Comparison of ENCODE assay signal across 30 cellular contexts in genomic region chr3:81195483-81195882, GRCh38.
DNase-seq lines count a peak whose midpoint lies in the region; ATAC-seq, FAIRE-seq and TF ChIP-seq lines count a peak whose summit lies in the region.
"Had no signal": no experiment of that assay in that cellular context is flagged by ENCODE, and none has a peak within 500 bp of the region (broad histone marks: within the 10 kb centered on the region; RNA-seq: fewer than 3 reads in every experiment).

No MANE protein-coding gene starts in this region.

- FAIRE-seq in astrocyte (lab: Jason Lieb, UNC): no peak
- FAIRE-seq: A204.1, GM12878, K562 had no signal

- H3K27ac ChIP-seq in astrocyte (ENCODE audit: low read depth, low read length) (no peak overlapping the region), caudate nucleus (ENCODE audit: low read depth, low read length) (no peak overlapping the region)
- H3K27ac ChIP-seq: PC-9, SJCRH30 had no signal

- no peaks in the 10 kb centered on the region for H3K9me3 Mint-ChIP-seq in astrocyte (ENCODE audit: unreplicated experiment)
- H3K9me3 Mint-ChIP-seq: H9 had no signal

- peak; percentile 40 for DNase-seq in EL
- DNase-seq in HS-5 (ENCODE audit: low read depth): peak; percentile 31
- peak; percentile 40 for DNase-seq in astrocyte (ENCODE audit: low read depth)
- DNase-seq in iris pigment epithelial cell (ENCODE audit: low read depth): peak; percentile 58
- no peak for DNase-seq in caudate nucleus (lab: John Stamatoyannopoulos, UW)
- DNase-seq in NCI-H1105 (lab: John Stamatoyannopoulos, UW): no peak
- DNase-seq in inferior parietal cortex (ENCODE audit: extremely low spot score): no peak
- DNase-seq: C1 segment of cervical spinal cord; CD4-positive, alpha-beta memory T cell; COR-L47; DMS53; GDM1; H9; MV-4-11; NCI-H1105 treated with DMSO at 0.1 percent for 48 hours; NCI-H146; NCI-H1930; NCI-H2107; NCI-H446 treated with DMSO at 0.1 percent for 48 hours; NCI-H526; NCI-H82; NK-92 treated with Interleukin-12 subunit alpha and Interleukin-12 subunit beta, amount 100 ng/mL, for 24 hours; PC-9; SJCRH30; T-cell had no signal

- H3K9me3 ChIP-seq in astrocyte (ENCODE audit: insufficient read depth, low read depth, low read length): no peaks in the 10 kb centered on the region
- H3K9me3 ChIP-seq: SJCRH30 had no signal

- no peaks in the 10 kb centered on the region for H4K20me1 ChIP-seq in astrocyte (ENCODE audit: insufficient read depth, low read length)

- peaks cover 21% of the 10 kb centered on the region for H3K4me1 Mint-ChIP-seq in astrocyte (ENCODE audit: low read depth, unreplicated experiment)
- H3K4me1 Mint-ChIP-seq: CD4-positive, alpha-beta memory T cell; T-cell had no signal

- ATAC-seq in HG03469 (IDR thresholded peaks at IDR 0.05; ENCODE audit: unreplicated experiment): no peak
- ATAC-seq: GM12878, K562, Right ventricle myocardium inferior, T-cell had no signal

- H3K27me3 Mint-ChIP-seq in astrocyte (ENCODE audit: low read depth, unreplicated experiment): no peaks in the 10 kb centered on the region
- H3K27me3 Mint-ChIP-seq: CD4-positive, alpha-beta memory T cell; T-cell had no signal

- no peak for TF ChIP-seq CTCF in astrocyte (IDR thresholded peaks at IDR 0.05; ENCODE audit: insufficient read depth, low read depth, low read length)

- no peaks in the 10 kb centered on the region for H3K27me3 ChIP-seq in astrocyte (ENCODE audit: insufficient read depth, low read length)
- H3K27me3 ChIP-seq: SJCRH30 had no signal

- no peak overlapping the region for H2AFZ ChIP-seq in astrocyte (ENCODE audit: low read depth, low read length)
- H2AFZ ChIP-seq: PC-9 had no signal

- no peak overlapping the region for H3K4me3 ChIP-seq in astrocyte (ENCODE audit: insufficient read depth, low read depth, low read length)
- H3K4me3 ChIP-seq: GM12878, K562, PC-9, SJCRH30 had no signal

- peaks cover 5% of the 10 kb centered on the region for H3K4me1 ChIP-seq in astrocyte (ENCODE audit: insufficient read depth, low read length)
- H3K4me1 ChIP-seq: SJCRH30 had no signal

- peak overlapping the region; percentile 72 for H3K27ac Mint-ChIP-seq in astrocyte (ENCODE audit: unreplicated experiment)
- H3K27ac Mint-ChIP-seq: CD4-positive, alpha-beta memory T cell; T-cell had no signal

- H3K36me3 ChIP-seq in astrocyte (ENCODE audit: insufficient read depth, low read length): no peaks in the 10 kb centered on the region
- H3K36me3 ChIP-seq: SJCRH30 had no signal

- no peak overlapping the region for H3K9ac ChIP-seq in astrocyte (ENCODE audit: low read length)

- peak overlapping the region; percentile 37 for H3K4me2 ChIP-seq in astrocyte (ENCODE audit: low read length)
- H3K4me2 ChIP-seq: PC-9 had no signal

- H3K79me2 ChIP-seq in astrocyte (ENCODE audit: insufficient read depth, low read length): no peaks in the 10 kb centered on the region

- H3K4me3 Mint-ChIP-seq in astrocyte (ENCODE audit: unreplicated experiment): no peak overlapping the region
- H3K4me3 Mint-ChIP-seq: CD4-positive, alpha-beta memory T cell; H9; T-cell had no signal

- no peaks in the 10 kb centered on the region for H3K36me3 Mint-ChIP-seq in astrocyte (ENCODE audit: low read depth, unreplicated experiment)
- H3K36me3 Mint-ChIP-seq: CD4-positive, alpha-beta memory T cell; T-cell had no signal

Comparison
In these comparisons a context has a peak if more than half of its experiments do, and no peak if none do; other contexts are left out.
1. DNase-seq: peak in EL (single experiment), HS-5 (single experiment), astrocyte (single experiment) and iris pigment epithelial cell (single experiment); none in caudate nucleus (0 of 61), NCI-H1105 (single experiment) and inferior parietal cortex (single experiment).